17 cellular contexts compared by ENCODE assay signal in the genomic region with DNA sequence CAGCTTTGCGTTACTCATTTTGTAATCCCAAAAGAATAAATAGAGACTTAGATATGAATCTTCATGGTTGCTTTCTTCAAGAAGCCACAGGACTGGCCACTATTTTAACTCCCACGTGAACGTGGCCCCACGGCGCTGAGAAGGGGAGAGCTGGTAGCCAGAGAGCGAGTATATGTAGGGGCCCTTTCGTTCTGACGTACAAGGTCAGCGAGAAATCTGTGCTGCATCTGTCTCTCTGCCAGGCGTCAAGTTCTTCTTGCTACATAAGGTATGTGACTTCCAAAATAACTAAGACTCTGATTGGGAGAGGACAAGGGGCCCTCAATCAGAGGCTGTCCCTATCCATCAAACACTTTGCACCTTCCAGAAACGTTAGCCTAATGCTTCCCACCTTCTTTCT.
A peak's percentile ranks its signal among the peaks of the same experiment; 100 is the strongest.
DNase-seq lines count a peak whose midpoint lies in the region; ATAC-seq and TF ChIP-seq lines count a peak whose summit lies in the region.
"Had no signal": no experiment of that assay in that cellular context is flagged by ENCODE, and none has a peak within 500 bp of the region (broad histone marks: within the 10 kb centered on the region; RNA-seq: fewer than 3 reads in every experiment).

No MANE protein-coding gene starts in this region.

- no peaks in the 10 kb centered on the region for H3K4me1 Mint-ChIP-seq in activated naive CD4-positive, alpha-beta T cell treated with anti-CD3 and anti-CD28 coated beads, Interleukin-2, amount 50 U/mL, for 24 hours
- H3K4me1 Mint-ChIP-seq in activated naive CD4-positive, alpha-beta T cell treated with anti-CD3 and anti-CD28 coated beads for 36 hours (ENCODE audit: low read depth) = no peaks in the 10 kb centered on the region
- no peaks in the 10 kb centered on the region for H3K4me1 Mint-ChIP-seq in progenitor cell of endocrine pancreas (ENCODE audit: low read depth)
- H3K4me1 Mint-ChIP-seq: CD14-positive monocyte had no signal

- TF ChIP-seq POLR2A in Peyer's patch (IDR thresholded peaks at IDR 0.05) = no peak

- CTCF ChIA-PET in activated naive CD4-positive, alpha-beta T cell treated with anti-CD3 and anti-CD28 coated beads for 36 hours (lab: Charles Lee) = no interaction called here

- H3K9me3 Mint-ChIP-seq in activated naive CD4-positive, alpha-beta T cell treated with anti-CD3 and anti-CD28 coated beads, Interleukin-2, amount 50 U/mL, for 24 hours = no peaks in the 10 kb centered on the region
- H3K9me3 Mint-ChIP-seq in activated naive CD4-positive, alpha-beta T cell treated with anti-CD3 and anti-CD28 coated beads for 36 hours = no peaks in the 10 kb centered on the region
- H3K9me3 Mint-ChIP-seq in progenitor cell of endocrine pancreas (ENCODE audit: low read depth) = no peaks in the 10 kb centered on the region
- H3K9me3 Mint-ChIP-seq: CD8-positive, alpha-beta T cell had no signal

- no peaks in the 10 kb centered on the region for H3K27me3 Mint-ChIP-seq in activated naive CD4-positive, alpha-beta T cell treated with anti-CD3 and anti-CD28 coated beads, Interleukin-2, amount 50 U/mL, for 24 hours
- no peaks in the 10 kb centered on the region for H3K27me3 Mint-ChIP-seq in activated naive CD4-positive, alpha-beta T cell treated with anti-CD3 and anti-CD28 coated beads for 36 hours (ENCODE audit: low read depth)
- no peaks in the 10 kb centered on the region for H3K27me3 Mint-ChIP-seq in progenitor cell of endocrine pancreas

- H3K9me3 ChIP-seq in heart right ventricle (no peaks in the 10 kb centered on the region), right cardiac atrium (ENCODE audit: control insufficient read depth, low read length) (no peaks in the 10 kb centered on the region), skeletal muscle tissue (ENCODE audit: control insufficient read depth in 3 of 3, low read length in 3 of 3) (no peaks in the 10 kb centered on the region), Peyer's patch (no peaks in the 10 kb centered on the region)

- 40 to 61% methylated on average over 11 of the region's 11 CpGs for WGBS in heart right ventricle, 2 donors
- WGBS in right cardiac atrium = 70% methylated on average over 11 of the region's 11 CpGs

- H3K27ac Mint-ChIP-seq in activated naive CD4-positive, alpha-beta T cell treated with anti-CD3 and anti-CD28 coated beads, Interleukin-2, amount 50 U/mL, for 24 hours = peak overlapping the region; percentile 69
- no peak overlapping the region for H3K27ac Mint-ChIP-seq in activated naive CD4-positive, alpha-beta T cell treated with anti-CD3 and anti-CD28 coated beads for 36 hours
- H3K27ac Mint-ChIP-seq in progenitor cell of endocrine pancreas = no peak overlapping the region
- H3K27ac Mint-ChIP-seq: CD14-positive monocyte; CD8-positive, alpha-beta T cell had no signal

- H3K4me3 ChIP-seq in heart right ventricle (peak overlapping the region in 5 of 10 donors; percentile 11 to 44 (median 33)), right cardiac atrium (ENCODE audit: low read length) (peak overlapping the region; percentile 2), skeletal muscle tissue (ENCODE audit: low read length in 3 of 3) (no peak overlapping the region), Peyer's patch (no peak overlapping the region)

- no peak overlapping the region for H3K9ac ChIP-seq in skeletal muscle tissue (ENCODE audit: low read depth in 1 of 3, low read length in 3 of 3)

- no peaks in the 10 kb centered on the region for H3K27me3 ChIP-seq in heart right ventricle
- no peaks in the 10 kb centered on the region for H3K27me3 ChIP-seq in right cardiac atrium (ENCODE audit: control insufficient read depth, insufficient read depth)
- H3K27me3 ChIP-seq in skeletal muscle tissue (ENCODE audit: control insufficient read depth in 3 of 3, insufficient read depth in 3 of 3, low read length in 3 of 3) = no peaks in the 10 kb centered on the region
- H3K27me3 ChIP-seq in Peyer's patch = no peaks in the 10 kb centered on the region

- intact Hi-C loops in activated naive CD4-positive, alpha-beta T cell treated with anti-CD3 and anti-CD28 coated beads for 36 hours (cut with micrococcal nuclease) = no loop called here
- intact Hi-C loops in heart right ventricle (cut with DNase I) (no loop called here), right cardiac atrium (cut with DNase I) (no loop called here)

- ATAC-seq in heart right ventricle (peak; percentile 40 to 87 (median 81)), right cardiac atrium (peak; percentile 82)
- ATAC-seq: CD8-positive, alpha-beta T cell; HCT116 had no signal

- peaks cover 13% of the 10 kb centered on the region for H3K36me3 Mint-ChIP-seq in activated naive CD4-positive, alpha-beta T cell treated with anti-CD3 and anti-CD28 coated beads, Interleukin-2, amount 50 U/mL, for 24 hours
- H3K36me3 Mint-ChIP-seq in activated naive CD4-positive, alpha-beta T cell treated with anti-CD3 and anti-CD28 coated beads for 36 hours (ENCODE audit: low read depth) = peaks cover 16% of the 10 kb centered on the region
- peaks cover 3% of the 10 kb centered on the region for H3K36me3 Mint-ChIP-seq in progenitor cell of endocrine pancreas (ENCODE audit: insufficient read depth)
- H3K36me3 Mint-ChIP-seq: CD14-positive monocyte had no signal

- H3K27ac ChIP-seq in heart right ventricle (peak overlapping the region; percentile 4 to 81 (median 72)), right cardiac atrium (ENCODE audit: low read length) (peak overlapping the region; percentile 68), skeletal muscle tissue (ENCODE audit: low read depth, low read length) (peak overlapping the region; percentile 44), Peyer's patch (no peak overlapping the region)
- H3K27ac ChIP-seq: 22Rv1, HL-60 had no signal

- H3K36me3 ChIP-seq in heart right ventricle (peaks cover 0 to 93% (median 36%) of the 10 kb centered on the region in 9 donors), skeletal muscle tissue (ENCODE audit: control insufficient read depth in 3 of 3, insufficient read depth in 3 of 3, low read length in 3 of 3) (peaks cover 59 to 83% (median 79%) of the 10 kb centered on the region in 3 donors), Peyer's patch (no peaks in the 10 kb centered on the region)

- TF ChIP-seq CTCF in heart right ventricle (IDR thresholded peaks at IDR 0.05) = no peak
- TF ChIP-seq CTCF in Peyer's patch (IDR thresholded peaks at IDR 0.05) = no peak
- no peak for TF ChIP-seq CTCF in progenitor cell of endocrine pancreas (IDR thresholded peaks at IDR 0.05; ENCODE audit: unreplicated experiment)

- H3K4me3 Mint-ChIP-seq in activated naive CD4-positive, alpha-beta T cell treated with anti-CD3 and anti-CD28 coated beads, Interleukin-2, amount 50 U/mL, for 24 hours = no peak overlapping the region
- H3K4me3 Mint-ChIP-seq in activated naive CD4-positive, alpha-beta T cell treated with anti-CD3 and anti-CD28 coated beads for 36 hours = no peak overlapping the region
- no peak overlapping the region for H3K4me3 Mint-ChIP-seq in progenitor cell of endocrine pancreas (ENCODE audit: low read depth)
- H3K4me3 Mint-ChIP-seq: CD14-positive monocyte; CD8-positive, alpha-beta T cell had no signal

- no peak for DNase-seq in activated naive CD4-positive, alpha-beta T cell treated with anti-CD3 and anti-CD28 coated beads for 36 hours
- DNase-seq in heart right ventricle = peak; percentile 38 to 47
- DNase-seq in right cardiac atrium = peak; percentile 25 to 58 (median 48)
- DNase-seq in Peyer's patch = no peak
- no peak for DNase-seq in islet precursor cell
- DNase-seq in progenitor cell of endocrine pancreas (ENCODE audit: low spot score, unreplicated experiment) = no peak
- DNase-seq: CD8-positive, alpha-beta T cell; COR-L47; DMS153; DMS79 treated with DMSO at 0.1 percent for 48 hours; EL had no signal

- H3K4me1 ChIP-seq in heart right ventricle = peaks cover 0 to 91% (median 23%) of the 10 kb centered on the region in 9 donors
- H3K4me1 ChIP-seq in right cardiac atrium (ENCODE audit: control insufficient read depth, insufficient read depth, low read length) = no peaks in the 10 kb centered on the region
- peaks cover 41 to 52% (median 48%) of the 10 kb centered on the region in 3 donors for H3K4me1 ChIP-seq in skeletal muscle tissue (ENCODE audit: control insufficient read depth in 3 of 3, insufficient read depth in 3 of 3, low read length in 3 of 3)
- H3K4me1 ChIP-seq in Peyer's patch = no peaks in the 10 kb centered on the region

Comparison
In these comparisons a context has a peak if more than half of its experiments do, and no peak if none do; other contexts are left out.
1. DNase-seq: peak in heart right ventricle (2 of 2) and right cardiac atrium (3 of 3); none in activated naive CD4-positive, alpha-beta T cell treated with anti-CD3 and anti-CD28 coated beads for 36 hours (single experiment), Peyer's patch (0 of 3), islet precursor cell (single experiment) and progenitor cell of endocrine pancreas (single experiment).
2. H3K27ac ChIP-seq: peak in heart right ventricle (10 of 10), right cardiac atrium (single experiment) and skeletal muscle tissue (single experiment); none in Peyer's patch (0 of 4).